In genomic region chr2:235402444-235402843, GRCh38 we compare ENCODE assay signal across 29 cellular contexts.
DNase-seq lines count a peak whose midpoint lies in the region; ATAC-seq, FAIRE-seq and TF ChIP-seq lines count a peak whose summit lies in the region.
"Had no signal": no experiment of that assay in that cellular context is flagged by ENCODE, and none has a peak within 500 bp of the region (broad histone marks: within the 10 kb centered on the region; RNA-seq: fewer than 3 reads in every experiment).

No MANE protein-coding gene starts in this region.

- H3K9me3 Mint-ChIP-seq in MCF 10A (ENCODE audit: unreplicated experiment): no peaks in the 10 kb centered on the region
- peaks cover 4% of the 10 kb centered on the region for H3K9me3 Mint-ChIP-seq in activated T-cell treated with anti-CD3 and anti-CD28 coated beads, Interleukin-2, amount 50 U/mL, for 24 hours

- H3K79me2 ChIP-seq in mammary epithelial cell (ENCODE audit: insufficient read depth, low read length) (no peaks in the 10 kb centered on the region), K562 (ENCODE audit: control insufficient read depth, insufficient read depth, low read length) (no peaks in the 10 kb centered on the region)

- TF ChIP-seq RAD21 in K562 (CRISPR knock-in tag; conservative IDR thresholded peaks at IDR 0.05 in 1 of 2, IDR thresholded peaks at IDR 0.05 in 1 of 2): no peak

- no peak for TF ChIP-seq POLR2A in K562 (conservative IDR thresholded peaks at IDR 0.05)

- CTCF ChIA-PET in MCF 10A (lab: Yijun Ruan, JAX): no interaction called here
- CTCF ChIA-PET in mammary epithelial cell (lab: Charles Lee; ENCODE audit: low non-redundant PET): no interaction called here
- CTCF ChIA-PET in K562 (lab: Yijun Ruan, JAX; ENCODE audit: low intra/inter-chr PET ratio): no interaction called here

- H3K9me3 ChIP-seq in mammary epithelial cell (replicated peaks; ENCODE audit: insufficient read depth, low read length) (no peaks in the 10 kb centered on the region), K562 (replicated peaks; ENCODE audit: control insufficient read depth, insufficient read depth, low read depth, low read length) (no peaks in the 10 kb centered on the region), psoas muscle (no peaks in the 10 kb centered on the region)
- H3K9me3 ChIP-seq: BE2C, MG63, Peyer's patch had no signal

- POLR2A ChIA-PET in MCF 10A (lab: Yijun Ruan, JAX) (no interaction called here), K562 (lab: Yijun Ruan, JAX) (no interaction called here)

- TF ChIP-seq CTCF in MCF 10A (IDR thresholded peaks at IDR 0.05; ENCODE audit: unreplicated experiment) (no peak), mammary epithelial cell (conservative IDR thresholded peaks at IDR 0.05 in 1 of 2, IDR thresholded peaks at IDR 0.05 in 1 of 2; ENCODE audit: extremely low read depth in 1 of 2, insufficient read depth in 1 of 2, low read depth in 1 of 2, low read length in 2 of 2) (no peak), K562 (IDR thresholded peaks at IDR 0.05 in 2 of 3, conservative IDR thresholded peaks at IDR 0.05 in 1 of 3; ENCODE audit: insufficient read depth in 2 of 3, low read depth in 1 of 3, low read length in 3 of 3) (no peak), psoas muscle (IDR thresholded peaks at IDR 0.05) (no peak)

- H3K4me3 Mint-ChIP-seq in MCF 10A (ENCODE audit: unreplicated experiment): no peak overlapping the region
- H3K4me3 Mint-ChIP-seq in activated T-cell treated with anti-CD3 and anti-CD28 coated beads, Interleukin-2, amount 50 U/mL, for 24 hours: no peak overlapping the region
- H3K4me3 Mint-ChIP-seq: CD14-positive monocyte; CD8-positive, alpha-beta memory T cell had no signal

- TF ChIP-seq EP300 in K562 (IDR thresholded peaks at IDR 0.05; ENCODE audit: low read length): no peak

- BruUV-seq in MCF 10A (replicated peaks; lab: Mats Ljungman, UMichigan) (no TSS peak), mammary epithelial cell (replicated peaks; lab: Mats Ljungman, UMichigan) (no TSS peak), K562 (replicated peaks; lab: Mats Ljungman, UMichigan) (no TSS peak)

- H3K27me3 ChIP-seq in mammary epithelial cell (ENCODE audit: insufficient read depth, low read length) (no peaks in the 10 kb centered on the region), K562 (ENCODE audit: control insufficient read depth in 2 of 2, insufficient read depth in 2 of 2, low read length in 2 of 2) (no peaks in the 10 kb centered on the region), psoas muscle (ENCODE audit: insufficient read depth in 3 of 3, low read length in 2 of 3) (no peaks in the 10 kb centered on the region)
- H3K27me3 ChIP-seq: BE2C, MG63, Peyer's patch had no signal

- H3K27ac Mint-ChIP-seq in MCF 10A (ENCODE audit: low read depth, unreplicated experiment): peak overlapping the region; percentile 28
- no peak overlapping the region for H3K27ac Mint-ChIP-seq in activated T-cell treated with anti-CD3 and anti-CD28 coated beads, Interleukin-2, amount 50 U/mL, for 24 hours
- H3K27ac Mint-ChIP-seq: CD14-positive monocyte; CD8-positive, alpha-beta memory T cell had no signal

- H3K4me3 ChIP-seq in mammary epithelial cell (replicated peaks in 1 of 3; ENCODE audit: insufficient read depth in 1 of 3, low read depth in 2 of 3, low read length in 3 of 3) (no peak overlapping the region), K562 (no peak overlapping the region), psoas muscle (no peak overlapping the region)
- H3K4me3 ChIP-seq: MG63, Peyer's patch, SK-N-MC had no signal

- no peak for DNase-seq in MCF 10A (ENCODE audit: unreplicated experiment)
- DNase-seq in mammary epithelial cell: no peak
- DNase-seq in K562 (ENCODE audit: extremely low read depth in 1 of 4, low spot score in 3 of 4): no peak
- DNase-seq in mucosa of gallbladder (ENCODE audit: low spot score): peak; percentile 21
- DNase-seq in activated T-cell treated with anti-CD3 and anti-CD28 coated beads, Interleukin-2, amount 50 U/mL, for 24 hours: no peak
- DNase-seq in NCI-H345 (lab: John Stamatoyannopoulos, UW): no peak
- no peak for DNase-seq in psoas muscle
- DNase-seq in stimulated activated CD4-positive, alpha-beta T cell treated with anti-CD3 and anti-CD28 coated beads, Interleukin-4, amount 100 ng/mL, for 4 hours: no peak
- DNase-seq: ACHN; BE2C; CD8-positive, alpha-beta memory T cell; DMS153; DND-41; KBM-7; MG63; NCI-H1105 treated with DMSO at 0.1 percent for 48 hours; NCI-H146; NCI-H1930; NCI-H2107; NCI-H446 treated with DMSO at 0.1 percent for 48 hours; NCI-H526; NCI-H82; Peyer's patch; SIG-M5 had no signal

- no peaks in the 10 kb centered on the region for H3K4me1 ChIP-seq in mammary epithelial cell (ENCODE audit: insufficient read depth, low read length)
- H3K4me1 ChIP-seq in K562 (replicated peaks in 1 of 2; ENCODE audit: control insufficient read depth in 2 of 2, insufficient read depth in 2 of 2, low read length in 2 of 2): no peaks in the 10 kb centered on the region
- no peaks in the 10 kb centered on the region for H3K4me1 ChIP-seq in psoas muscle
- H3K4me1 ChIP-seq: BE2C, Peyer's patch had no signal

- no peaks in the 10 kb centered on the region for H4K20me1 ChIP-seq in mammary epithelial cell (ENCODE audit: insufficient read depth, low read length)
- no peaks in the 10 kb centered on the region for H4K20me1 ChIP-seq in K562 (replicated peaks; ENCODE audit: control insufficient read depth, insufficient read depth, low read length)

- H3K9me1 ChIP-seq in K562 (ENCODE audit: control insufficient read depth, insufficient read depth, low read length): no peaks in the 10 kb centered on the region

- no peaks in the 10 kb centered on the region for H3K27me3 Mint-ChIP-seq in MCF 10A (ENCODE audit: insufficient read depth, unreplicated experiment)
- peaks cover 26% of the 10 kb centered on the region for H3K27me3 Mint-ChIP-seq in activated T-cell treated with anti-CD3 and anti-CD28 coated beads, Interleukin-2, amount 50 U/mL, for 24 hours

- no peak overlapping the region for H2AFZ ChIP-seq in mammary epithelial cell (ENCODE audit: low read depth, low read length)
- no peak overlapping the region for H2AFZ ChIP-seq in K562 (ENCODE audit: low read depth, low read length)

- H3K36me3 ChIP-seq in mammary epithelial cell (ENCODE audit: insufficient read depth, low read length) (no peaks in the 10 kb centered on the region), K562 (ENCODE audit: control insufficient read depth, insufficient read depth, low read length) (no peaks in the 10 kb centered on the region), psoas muscle (ENCODE audit: insufficient read depth in 1 of 2, low read depth in 1 of 2) (no peaks in the 10 kb centered on the region)
- H3K36me3 ChIP-seq: BE2C, MG63, Peyer's patch had no signal

- WGBS in mammary epithelial cell (ENCODE audit: low coverage, missing lambda C conversion rate): 0% methylated on average over 2 of the region's 2 CpGs
- 5% methylated on average over 2 of the region's 2 CpGs for WGBS in K562 (ENCODE audit: insufficient coverage, low coverage, missing lambda C conversion rate)
- WGBS in psoas muscle, 3 donors: 82 to 86% (median 83%) methylated on average over 2 of the region's 2 CpGs

- dilution Hi-C loops in mammary epithelial cell (cut with HindIII; ENCODE audit: low sequenced_read_pairs): no loop called here

- H3K27ac ChIP-seq in mammary epithelial cell (ENCODE audit: insufficient read depth, low read depth, low read length) (no peak overlapping the region), K562 (ENCODE audit: extremely low read depth, low read depth, low read length) (no peak overlapping the region), psoas muscle (no peak overlapping the region)
- H3K27ac ChIP-seq: 22Rv1, Peyer's patch, SK-N-MC had no signal

- no peaks in the 10 kb centered on the region for H3K4me1 Mint-ChIP-seq in MCF 10A (ENCODE audit: insufficient read depth, unreplicated experiment)
- H3K4me1 Mint-ChIP-seq in activated T-cell treated with anti-CD3 and anti-CD28 coated beads, Interleukin-2, amount 50 U/mL, for 24 hours (ENCODE audit: low read depth): no peaks in the 10 kb centered on the region
- H3K4me1 Mint-ChIP-seq: CD14-positive monocyte; CD8-positive, alpha-beta memory T cell had no signal

- intact Hi-C loops in MCF 10A (cut with micrococcal nuclease) (no loop called here), mammary epithelial cell (cut with micrococcal nuclease) (no loop called here), K562 (cut with micrococcal nuclease) (no loop called here), psoas muscle (cut with DNase I) (no loop called here)

- no peak for FAIRE-seq in K562 (lab: Jason Lieb, UNC)
- FAIRE-seq: GM12892, HTR-8/SVneo had no signal

- H3K9ac ChIP-seq in mammary epithelial cell (ENCODE audit: insufficient read depth, low read length) (no peak overlapping the region), K562 (ENCODE audit: insufficient read depth in 1 of 2, low read depth in 2 of 2, low read length in 2 of 2) (no peak overlapping the region)

- ATAC-seq in K562 (no peak), psoas muscle (no peak)

- in situ Hi-C loops in mammary epithelial cell (cut with MboI; ENCODE audit: low sequenced_read_pairs in 2 of 2) (no loop called here), K562 (cut with MboI) (no loop called here)

- no peak overlapping the region for H3K4me2 ChIP-seq in mammary epithelial cell (ENCODE audit: insufficient read depth, low read depth, low read length)
- H3K4me2 ChIP-seq in K562 (ENCODE audit: insufficient read depth, low read length): no peak overlapping the region

- no peaks in the 10 kb centered on the region for H3K36me3 Mint-ChIP-seq in MCF 10A (ENCODE audit: insufficient read depth, unreplicated experiment)
- H3K36me3 Mint-ChIP-seq in activated T-cell treated with anti-CD3 and anti-CD28 coated beads, Interleukin-2, amount 50 U/mL, for 24 hours (ENCODE audit: low read depth): no peaks in the 10 kb centered on the region
- H3K36me3 Mint-ChIP-seq: CD14-positive monocyte had no signal

TF ChIP-seq in K562, 482 proteins besides CTCF, POLR2A, EP300 and RAD21:
- TF ChIP-seq RFX1 (IDR thresholded peaks at IDR 0.05): peak; percentile 56
- no peak for TF ChIP-seq MAFK (IDR thresholded peaks at IDR 0.05; ENCODE audit: low read length)
